ENCODE assay signal across 29 cellular contexts in genomic region chr7:152511736-152512135, GRCh38.
A peak's percentile ranks its signal among the peaks of the same experiment; 100 is the strongest.
DNase-seq lines count a peak whose midpoint lies in the region; ATAC-seq lines count a peak whose summit lies in the region.
"Had no signal": no experiment of that assay in that cellular context is flagged by ENCODE, and none has a peak within 500 bp of the region (broad histone marks: within the 10 kb centered on the region; RNA-seq: fewer than 3 reads in every experiment).

No MANE protein-coding gene starts in this region.

- no peaks in the 10 kb centered on the region for H3K27me3 ChIP-seq in right cardiac atrium (ENCODE audit: control insufficient read depth, insufficient read depth)
- H3K27me3 ChIP-seq: esophagus squamous epithelium, left lung, pancreas, right lobe of liver, tibial nerve had no signal

- peak overlapping the region in 1 of 2 donors; percentile 90 for H3K27ac Mint-ChIP-seq in effector memory CD8-positive, alpha-beta T cell
- H3K27ac Mint-ChIP-seq in stimulated activated effector memory CD8-positive, alpha-beta T cell treated with anti-CD3 and anti-CD28 coated beads, Interleukin-12 subunit alpha, Interleukin-12 subunit beta, amount 100 ng/mL, for 72 hours: no peak overlapping the region
- H3K27ac Mint-ChIP-seq: activated CD8-positive, alpha-beta T cell treated with anti-CD3 and anti-CD28 coated beads for 36 hours; CD4-positive, alpha-beta T cell; nephron had no signal

- WGBS in right cardiac atrium: 70% methylated on average over 5 of the region's 5 CpGs

- no peaks in the 10 kb centered on the region for H3K27me3 Mint-ChIP-seq in effector memory CD8-positive, alpha-beta T cell
- H3K27me3 Mint-ChIP-seq: activated CD8-positive, alpha-beta T cell treated with anti-CD3 and anti-CD28 coated beads for 36 hours; CD4-positive, alpha-beta T cell had no signal

- H3K9me3 ChIP-seq in right cardiac atrium (ENCODE audit: control insufficient read depth, low read length): no peaks in the 10 kb centered on the region
- H3K9me3 ChIP-seq: esophagus squamous epithelium, left lung, pancreas, right lobe of liver, stomach, tibial nerve had no signal

- H3K9me3 Mint-ChIP-seq in effector memory CD8-positive, alpha-beta T cell: no peaks in the 10 kb centered on the region
- H3K9me3 Mint-ChIP-seq in stimulated activated effector memory CD8-positive, alpha-beta T cell treated with anti-CD3 and anti-CD28 coated beads, Interleukin-12 subunit alpha, Interleukin-12 subunit beta, amount 100 ng/mL, for 72 hours: no peaks in the 10 kb centered on the region
- H3K9me3 Mint-ChIP-seq: activated CD8-positive, alpha-beta T cell treated with anti-CD3 and anti-CD28 coated beads for 36 hours; CD4-positive, alpha-beta T cell had no signal

- intact Hi-C loops in cardiac septum (cut with DNase I): no loop called here
- intact Hi-C loops in right cardiac atrium (cut with DNase I): no loop called here

- peak overlapping the region; percentile 64 to 75 for H3K4me3 Mint-ChIP-seq in effector memory CD8-positive, alpha-beta T cell
- H3K4me3 Mint-ChIP-seq in stimulated activated effector memory CD8-positive, alpha-beta T cell treated with anti-CD3 and anti-CD28 coated beads, Interleukin-12 subunit alpha, Interleukin-12 subunit beta, amount 100 ng/mL, for 72 hours: peak overlapping the region; percentile 35
- H3K4me3 Mint-ChIP-seq: activated CD8-positive, alpha-beta T cell treated with anti-CD3 and anti-CD28 coated beads for 36 hours; CD4-positive, alpha-beta T cell; nephron had no signal

- H3K27ac ChIP-seq in right cardiac atrium (ENCODE audit: low read length): no peak overlapping the region
- H3K27ac ChIP-seq: coronary artery, esophagus squamous epithelium, left lung, pancreas, right lobe of liver, stomach, tibial nerve had no signal

- H3K4me3 ChIP-seq in right cardiac atrium (ENCODE audit: low read length): no peak overlapping the region
- H3K4me3 ChIP-seq: coronary artery, esophagus squamous epithelium, left lung, pancreas, right lobe of liver, stomach, tibial nerve had no signal

- H3K36me3 Mint-ChIP-seq in effector memory CD8-positive, alpha-beta T cell (ENCODE audit: insufficient read depth): no peaks in the 10 kb centered on the region
- no peaks in the 10 kb centered on the region for H3K36me3 Mint-ChIP-seq in stimulated activated effector memory CD8-positive, alpha-beta T cell treated with anti-CD3 and anti-CD28 coated beads, Interleukin-12 subunit alpha, Interleukin-12 subunit beta, amount 100 ng/mL, for 72 hours

- no peaks in the 10 kb centered on the region for H3K4me1 ChIP-seq in right cardiac atrium (ENCODE audit: control insufficient read depth, insufficient read depth, low read length)
- H3K4me1 ChIP-seq: esophagus squamous epithelium, left lung, pancreas, right lobe of liver, stomach, tibial nerve had no signal

- DNase-seq in cardiac septum (ENCODE audit: low spot score) (peak; percentile 1), right cardiac atrium (no peak), MV-4-11 (lab: John Stamatoyannopoulos, UW) (peak; percentile 30), EL (no peak), COR-L47 (lab: John Stamatoyannopoulos, UW) (no peak)
- DNase-seq in effector memory CD8-positive, alpha-beta T cell: no peak
- no peak for DNase-seq in stimulated activated effector memory CD8-positive, alpha-beta T cell treated with anti-CD3 and anti-CD28 coated beads, Interleukin-12 subunit alpha, Interleukin-12 subunit beta, amount 100 ng/mL, for 72 hours (ENCODE audit: low spot score in 2 of 2)
- DNase-seq: activated CD4-positive, CD25-positive, alpha-beta regulatory T cell; activated CD8-positive, alpha-beta T cell treated with anti-CD3 and anti-CD28 coated beads for 36 hours; activated T-cell treated with anti-CD3 and anti-CD28 coated beads for 4 hours; amygdala; DMS53; esophagus squamous epithelium; GF-D8; hypothalamus; mesendoderm; NCI-H1105 treated with DMSO at 0.1 percent for 48 hours; NCI-H2081 treated with DMSO at 0.1 percent for 48 hours; NCI-H774; pancreas; stomach had no signal

- peaks cover 6% of the 10 kb centered on the region in 2 donors for H3K4me1 Mint-ChIP-seq in effector memory CD8-positive, alpha-beta T cell (ENCODE audit: low read depth in 2 of 2)
- H3K4me1 Mint-ChIP-seq in stimulated activated effector memory CD8-positive, alpha-beta T cell treated with anti-CD3 and anti-CD28 coated beads, Interleukin-12 subunit alpha, Interleukin-12 subunit beta, amount 100 ng/mL, for 72 hours: no peaks in the 10 kb centered on the region
- H3K4me1 Mint-ChIP-seq: nephron had no signal

- ATAC-seq in right cardiac atrium: no peak
- ATAC-seq in effector memory CD8-positive, alpha-beta T cell (replicated peaks): no peak
- no peak for ATAC-seq in stimulated activated effector memory CD8-positive, alpha-beta T cell treated with anti-CD3 and anti-CD28 coated beads, Interleukin-12 subunit alpha, Interleukin-12 subunit beta, amount 100 ng/mL, for 72 hours
- ATAC-seq in HG02970 (IDR thresholded peaks at IDR 0.05; ENCODE audit: low FRiP score, unreplicated experiment): no peak
- ATAC-seq: left lung, pancreas, right lobe of liver, SK-N-SH treated with all-trans-retinoic acid at 6 μM for 48 hours had no signal

Comparison
In these comparisons a context has a peak if more than half of its experiments do, and no peak if none do; other contexts are left out.
1. DNase-seq: peak in cardiac septum (single experiment) and MV-4-11 (single experiment); none in right cardiac atrium (0 of 3), effector memory CD8-positive, alpha-beta T cell (0 of 3), stimulated activated effector memory CD8-positive, alpha-beta T cell treated with anti-CD3 and anti-CD28 coated beads, Interleukin-12 subunit alpha, Interleukin-12 subunit beta, amount 100 ng/mL, for 72 hours (0 of 2), EL (single experiment) and COR-L47 (single experiment).